In genomic region chr6:104983776-104984175, GRCh38 we compare ENCODE assay signal across 1 cellular context.
TF ChIP-seq lines count a peak whose summit lies in the region.

No MANE protein-coding gene starts in this region.

TF ChIP-seq in GM23338, 12 proteins besides CTCF, POLR2A, EP300 and RAD21:
- no peak for TF ChIP-seq ZNF462 (CRISPR knock-in tag; IDR thresholded peaks at IDR 0.05)
- TF ChIP-seq EZH2 (IDR thresholded peaks at IDR 0.05; ENCODE audit: low read depth, unreplicated experiment), result no peak
- TF ChIP-seq CREB1 (CRISPR knock-in tag; IDR thresholded peaks at IDR 0.05; ENCODE audit: low read depth), result no peak
- TF ChIP-seq JUNB (IDR thresholded peaks at IDR 0.05; ENCODE audit: unreplicated experiment), result no peak
- TF ChIP-seq NANOG (IDR thresholded peaks at IDR 0.05; ENCODE audit: borderline replicate concordance), result no peak
- TF ChIP-seq ZNF331 (CRISPR knock-in tag; IDR thresholded peaks at IDR 0.05; ENCODE audit: low read depth), result no peak
- no peak for TF ChIP-seq STAT1 (IDR thresholded peaks at IDR 0.05; ENCODE audit: unreplicated experiment)
- TF ChIP-seq ETS1 (IDR thresholded peaks at IDR 0.05), result no peak
- TF ChIP-seq POLR2AphosphoS5 (IDR thresholded peaks at IDR 0.05; ENCODE audit: low read depth), result no peak
- no peak for TF ChIP-seq EZH2phosphoT487 (IDR thresholded peaks at IDR 0.05; ENCODE audit: unreplicated experiment)
- no peak for TF ChIP-seq ZNF114 (CRISPR knock-in tag; IDR thresholded peaks at IDR 0.05)
- TF ChIP-seq REST (IDR thresholded peaks at IDR 0.05; ENCODE audit: unreplicated experiment), result no peak
